In the genomic region with DNA sequence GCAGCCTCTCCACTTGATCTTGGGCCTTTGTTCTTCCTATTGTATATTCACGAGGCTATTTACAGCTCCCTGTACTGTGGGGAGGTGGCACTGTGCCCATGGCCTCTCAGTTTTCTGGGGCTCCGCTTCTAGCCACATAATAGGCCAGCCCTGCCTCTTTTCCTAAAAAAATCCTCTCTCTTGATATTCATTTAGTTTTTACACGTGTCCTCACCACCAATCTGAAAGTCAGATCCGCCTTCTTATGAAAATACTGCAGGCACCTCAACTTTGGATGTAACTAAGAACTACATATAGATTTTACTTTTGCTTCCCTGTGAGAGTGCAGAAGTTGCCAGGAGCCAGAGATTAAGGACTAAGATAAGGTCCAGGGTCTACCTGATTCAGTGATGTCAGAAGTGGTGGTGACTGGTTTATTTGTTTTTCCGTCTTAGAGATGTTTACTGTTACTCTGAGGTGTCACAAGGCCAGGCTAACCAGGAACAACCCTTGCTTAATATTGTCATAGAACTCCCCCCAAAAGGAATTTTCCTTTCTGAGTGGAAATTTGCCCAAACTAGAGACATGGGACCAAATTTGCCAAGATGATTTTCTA, we compare ENCODE assay signal across 22 cellular contexts. TPM values are rescaled to one million over a fixed set of nuclear protein-coding genes. Genes with fewer than 3 reads are reported as not detected.
DNase-seq lines count a peak whose midpoint lies in the region; ATAC-seq and TF ChIP-seq lines count a peak whose summit lies in the region.
"Had no signal": no experiment of that assay in that cellular context is flagged by ENCODE, and none has a peak within 500 bp of the region (broad histone marks: within the 10 kb centered on the region; RNA-seq: fewer than 3 reads in every experiment).

No MANE protein-coding gene starts in this region.

- peak overlapping the region in 1 of 2 experiments; percentile 53; a peak in 1 of 5 replicates for H3K4me3 Mint-ChIP-seq in H9
- H3K4me3 Mint-ChIP-seq in mesothelial cell of epicardium = peak overlapping the region; percentile 59
- H3K4me3 Mint-ChIP-seq: stimulated activated memory B cell treated with anti-CD40 and anti-IgM and Interleukin-4, amounts not matched to agents 10 μg/mL and 1 μg/mL and 100 μg/mL, for 72 hours; T-cell had no signal

- TF ChIP-seq CTCF in H9 (conservative IDR thresholded peaks at IDR 0.05) = no peak
- no peak for TF ChIP-seq CTCF in mesothelial cell of epicardium (IDR thresholded peaks at IDR 0.05; ENCODE audit: unreplicated experiment)
- TF ChIP-seq CTCF in tibial nerve (IDR thresholded peaks at IDR 0.05) = no peak

- peaks cover 1% of the 10 kb centered on the region for H3K23me2 ChIP-seq in H9 (ENCODE audit: insufficient read length, low read depth, low read length, poor library complexity, severe bottlenecking)

- no peak overlapping the region for H2AK5ac ChIP-seq in H9 (ENCODE audit: insufficient read length, low read length)

- in situ Hi-C loops in SK-MEL-5 (cut with HindIII; ENCODE audit: low pct_unique_long_range_greater_than_20kb, low sequenced_read_pairs) = no loop called here

- no peak overlapping the region for H4K5ac ChIP-seq in H9 (ENCODE audit: insufficient read length, low read depth, low read length)

- H2BK15ac ChIP-seq in H9 (ENCODE audit: low read depth, low read length) = no peak overlapping the region

- H3K27me3 Mint-ChIP-seq in H9 (ENCODE audit: low read depth) (no peaks in the 10 kb centered on the region), mesothelial cell of epicardium (ENCODE audit: low read depth) (no peaks in the 10 kb centered on the region)

- H3K9me3 ChIP-seq in BLaER1 treated with 17β-estradiol and CSF1 and Interleukin-3, amounts not matched to agents 10 nM and 100 nM (replicated peaks in 1 of 11) = no peaks in the 10 kb centered on the region
- H3K9me3 ChIP-seq in H9 (ENCODE audit: control insufficient read depth, low read depth, low read length) = no peaks in the 10 kb centered on the region
- H3K9me3 ChIP-seq in tibial nerve = no peaks in the 10 kb centered on the region
- H3K9me3 ChIP-seq: Caco-2, right lobe of liver, testis had no signal

- H4K20me1 ChIP-seq in BLaER1 treated with 17β-estradiol and CSF1 and Interleukin-3, amounts not matched to agents 10 nM and 100 nM = peaks cover 0 to 42% (median 23%) of the 10 kb centered on the region in 11 experiments; a peak in 13 of 22 replicates
- H4K20me1 ChIP-seq in H9 (ENCODE audit: control insufficient read depth, insufficient read depth, insufficient read length) = no peaks in the 10 kb centered on the region

- 0 out of 22 replicates have a peak overlapping the region, but pooled peaks of 1 of the 11 experiments have one; percentile 2 for H3K9ac ChIP-seq in BLaER1 treated with 17β-estradiol and CSF1 and Interleukin-3, amounts not matched to agents 10 nM and 100 nM
- no peak overlapping the region for H3K9ac ChIP-seq in H9 (ENCODE audit: extremely low read depth, insufficient read length, low read length)

- H2BK20ac ChIP-seq in H9 (ENCODE audit: low read depth, low read length, poor library complexity, severe bottlenecking) = no peak overlapping the region

- TF ChIP-seq EP300 in tibial nerve (IDR thresholded peaks at IDR 0.05) = no peak

- H3K4me1 Mint-ChIP-seq in H9 (peaks cover 67 to 69% of the 10 kb centered on the region in 2 experiments), mesothelial cell of epicardium (peaks cover 75% of the 10 kb centered on the region)

- H3K9me3 Mint-ChIP-seq in H9 (no peaks in the 10 kb centered on the region), mesothelial cell of epicardium (no peaks in the 10 kb centered on the region)
- H3K9me3 Mint-ChIP-seq: stimulated activated memory B cell treated with anti-CD40 and anti-IgM and Interleukin-4, amounts not matched to agents 10 μg/mL and 1 μg/mL and 100 μg/mL, for 72 hours; T-cell had no signal

- no peak for ATAC-seq in HG03432 (IDR thresholded peaks at IDR 0.05; ENCODE audit: unreplicated experiment)
- ATAC-seq: right lobe of liver; stimulated activated memory B cell treated with anti-CD40 and anti-IgM and Interleukin-4, amounts not matched to agents 10 μg/mL and 1 μg/mL and 100 μg/mL, for 72 hours; T-cell had no signal

- no peak overlapping the region for H2BK120ac ChIP-seq in H9 (ENCODE audit: low read depth, low read length, poor library complexity, severe bottlenecking)

- H3T11ph ChIP-seq in H9 (ENCODE audit: low read length) = no peak overlapping the region

- H3K4ac ChIP-seq in H9 (ENCODE audit: low read depth, low read length) = no peak overlapping the region

- peak overlapping the region; percentile 29 to 94 (median 59); a peak in 20 of 22 replicates for H3K4me2 ChIP-seq in BLaER1 treated with 17β-estradiol and CSF1 and Interleukin-3, amounts not matched to agents 10 nM and 100 nM
- no peak overlapping the region for H3K4me2 ChIP-seq in H9 (ENCODE audit: insufficient read depth, insufficient read length, low read length)

- H3K56ac ChIP-seq in H9 (ENCODE audit: insufficient read length, low read depth, low read length) = no peak overlapping the region

- no peak overlapping the region for H2AFZ ChIP-seq in H9 (ENCODE audit: low read length)

- H4K91ac ChIP-seq in H9 (ENCODE audit: insufficient read length, low read depth, low read length) = no peak overlapping the region

- H3K14ac ChIP-seq in H9 (ENCODE audit: insufficient read depth, low read length) = no peak overlapping the region

- H4K8ac ChIP-seq in H9 (replicated peaks; ENCODE audit: insufficient read length, low read depth, low read length) = no peak overlapping the region

- WGBS in H9 (ENCODE audit: extremely low coverage, insufficient read length, low lambda C conversion rate) = no CpG with 5 or more reads among the region's 5 CpGs
- 84 to 86% methylated on average over 5 of the region's 5 CpGs for WGBS in tibial nerve, 2 donors

- H2BK5ac ChIP-seq in H9 (ENCODE audit: insufficient read length, low read length) = no peak overlapping the region

- H3K18ac ChIP-seq in H9 (ENCODE audit: insufficient read length, low read depth, low read length) = no peak overlapping the region

- peak overlapping the region in 4 of 11 experiments; percentile 16 to 37 (median 19); a peak in 3 of 22 replicates for H3K27ac ChIP-seq in BLaER1 treated with 17β-estradiol and CSF1 and Interleukin-3, amounts not matched to agents 10 nM and 100 nM
- peak overlapping the region; percentile 20 for H3K27ac ChIP-seq in H9 (ENCODE audit: insufficient read length, low read depth, low read length)
- H3K27ac ChIP-seq in tibial nerve = no peak overlapping the region
- H3K27ac ChIP-seq: right lobe of liver, testis, VCaP had no signal

- no peak for TF ChIP-seq POLR2A in tibial nerve (IDR thresholded peaks at IDR 0.05)

- peaks cover 19% of the 10 kb centered on the region; the same call in 1 of the 2 replicates for H3K79me2 ChIP-seq in H9 (ENCODE audit: insufficient read depth, low read length)

- H3K27ac Mint-ChIP-seq in H9 = peak overlapping the region in 2 of 3 experiments; percentile 90 to 91; a peak in 3 of 7 replicates
- peak overlapping the region; percentile 79 for H3K27ac Mint-ChIP-seq in mesothelial cell of epicardium
- H3K27ac Mint-ChIP-seq: stimulated activated memory B cell treated with anti-CD40 and anti-IgM and Interleukin-4, amounts not matched to agents 10 μg/mL and 1 μg/mL and 100 μg/mL, for 72 hours; T-cell had no signal

- H3K4me3 ChIP-seq in BLaER1 treated with 17β-estradiol and CSF1 and Interleukin-3, amounts not matched to agents 10 nM and 100 nM = no peak overlapping the region
- no peak overlapping the region for H3K4me3 ChIP-seq in tibial nerve
- H3K4me3 ChIP-seq: right lobe of liver, testis had no signal

- H3K36me3 Mint-ChIP-seq in H9 (ENCODE audit: insufficient read depth in 1 of 3, low read depth in 3 of 3) = peaks cover 29 to 36% (median 34%) of the 10 kb centered on the region in 3 experiments; a peak in 6 of 7 replicates
- H3K36me3 Mint-ChIP-seq in mesothelial cell of epicardium = peaks cover 24% of the 10 kb centered on the region
- H3K36me3 Mint-ChIP-seq: stimulated activated memory B cell treated with anti-CD40 and anti-IgM and Interleukin-4, amounts not matched to agents 10 μg/mL and 1 μg/mL and 100 μg/mL, for 72 hours; T-cell had no signal

- DNase-seq in H9 = no peak
- peak; percentile 40 for DNase-seq in SK-MEL-5 (ENCODE audit: low read depth, low spot score)
- no peak for DNase-seq in mesothelial cell of epicardium (ENCODE audit: low spot score in 2 of 2, unreplicated experiment in 2 of 2)
- no peak for DNase-seq in NCI-H82 treated with DMSO at 0.1 percent for 48 hours (lab: John Stamatoyannopoulos, UW; ENCODE audit: unreplicated experiment)
- DNase-seq in tibial nerve (ENCODE audit: low spot score in 2 of 2) = no peak
- DNase-seq: activated CD4-positive, alpha-beta T cell treated with anti-CD3 and anti-CD28 coated beads, Interleukin-2, amount 50 U/mL, for 48 hours; activated naive CD4-positive, alpha-beta T cell; effector CD8-positive, alpha-beta T cell; glutamatergic neuron; GOT3; NCI-H1436 treated with DMSO at 0.1 percent for 48 hours; NCI-H226; NK-92 treated with Interleukin-12 subunit alpha and Interleukin-12 subunit beta, amount 100 ng/mL, for 24 hours; right lobe of liver; RPMI8226; T-cell; testis had no signal

- H3K23ac ChIP-seq in H9 (ENCODE audit: insufficient read length, low read depth, low read length) = no peak overlapping the region

- H3K36me3 ChIP-seq in BLaER1 treated with 17β-estradiol and CSF1 and Interleukin-3, amounts not matched to agents 10 nM and 100 nM = peaks cover 0 to 41% (median 34%) of the 10 kb centered on the region in 11 experiments; a peak in 15 of 22 replicates
- H3K36me3 ChIP-seq in tibial nerve = no peaks in the 10 kb centered on the region

- no peaks in the 10 kb centered on the region for H3K27me3 ChIP-seq in BLaER1 treated with 17β-estradiol and CSF1 and Interleukin-3, amounts not matched to agents 10 nM and 100 nM
- H3K27me3 ChIP-seq in H9 (ENCODE audit: insufficient read depth, low read length) (no peaks in the 10 kb centered on the region), tibial nerve (peaks cover 0 to 13% of the 10 kb centered on the region in 2 donors)
- H3K27me3 ChIP-seq: right lobe of liver, testis had no signal

- peaks cover 3% of the 10 kb centered on the region for H3K79me1 ChIP-seq in H9 (ENCODE audit: insufficient read depth, low read depth, low read length, poor library complexity, severe bottlenecking)

- peaks cover 25 to 69% (median 47%) of the 10 kb centered on the region in 10 experiments for H3K4me1 ChIP-seq in BLaER1 treated with 17β-estradiol and CSF1 and Interleukin-3, amounts not matched to agents 10 nM and 100 nM
- H3K4me1 ChIP-seq in H9 (ENCODE audit: insufficient read depth, low read length) (peaks cover 10% of the 10 kb centered on the region), tibial nerve (peaks cover 0 to 27% (median 6%) of the 10 kb centered on the region in 4 donors)
- H3K4me1 ChIP-seq: testis had no signal

- no peak overlapping the region for H2BK12ac ChIP-seq in H9 (ENCODE audit: insufficient read length, low read depth, low read length)

RNA-seq across cellular contexts. Expression of gene BAMBI, which starts 7.8 kb away (rescaled TPM):
- total RNA-seq in H9 (2021) (16.8 and 17.0 TPM in 2 replicates), mesothelial cell of epicardium (209 to 219 TPM (median 217 TPM) in 3 replicates), tibial nerve (10 to 100 TPM in 3 of 4 donors, 1 to 10 TPM in 1; 8.8 to 16.7 (median 12.8) TPM)
- 288 and 335 TPM in 2 replicates for total RNA-seq in SK-MEL-5 (2014; rRNA removed; shearing (Covaris generic))
- 241 and 282 TPM in 2 replicates for polyA plus RNA-seq in SK-MEL-5 (2015; cell fraction: cytosol; rRNA removed)
- 227 and 229 TPM in 2 replicates for polyA plus RNA-seq in SK-MEL-5 (2015; cell fraction: nucleus; rRNA removed)

Comparison
In these comparisons a context has a peak if more than half of its experiments do, and no peak if none do; other contexts are left out.
1. RNA of gene BAMBI, which starts 7.8 kb away (total RNA-seq): 288 to 335 TPM in SK-MEL-5 and 209 to 219 TPM in mesothelial cell of epicardium; 16.8 to 17.0 TPM in H9 and 8.8 to 16.7 TPM in tibial nerve; every median in the first group is over 10 times any median in the second.